32 cellular contexts compared by ENCODE assay signal in genomic region chr11:9950462-9950861, GRCh38.
"Had no signal": no experiment of that assay in that cellular context is flagged by ENCODE, and none has a peak within 500 bp of the region (broad histone marks: within the 10 kb centered on the region; RNA-seq: fewer than 3 reads in every experiment).

No MANE protein-coding gene starts in this region.

- H3K27me3 Mint-ChIP-seq: naive B cell; stimulated activated naive CD8-positive, alpha-beta T cell treated with anti-CD3 and anti-CD28 coated beads, Interleukin-15, Interleukin-2, amounts not matched to agents 100 ng/mL and 50 ng/mL, for 24 hours had no signal

- FAIRE-seq: islet of Langerhans, kidney, urothelium cell line had no signal

- H3K27ac ChIP-seq: left lung, lower lobe of right lung, neural progenitor cell, neutrophil, parathyroid adenoma, psoas muscle, skin epidermis, suprapubic skin, thoracic aorta, tibial artery, upper lobe of right lung had no signal

- H3K4me1 ChIP-seq: left lung, lower lobe of right lung, neural progenitor cell, parathyroid adenoma, psoas muscle, upper lobe of right lung had no signal

- H3K4me3 ChIP-seq: left lung, lower lobe of right lung, neural progenitor cell, psoas muscle, skin epidermis, suprapubic skin, thoracic aorta, tibial artery, upper lobe of right lung had no signal

- H3K4me1 Mint-ChIP-seq: immature natural killer cell; naive B cell; natural killer cell; stimulated activated effector memory CD8-positive, alpha-beta T cell treated with anti-CD3 and anti-CD28 coated beads, Interleukin-12 subunit alpha, Interleukin-12 subunit beta, amount 100 ng/mL, for 72 hours had no signal

- H3K36me3 ChIP-seq: left lung, lower lobe of right lung, neural progenitor cell, neutrophil, suprapubic skin, thoracic aorta, upper lobe of right lung had no signal

- H3K27me3 ChIP-seq: left lung, neural progenitor cell, neutrophil, suprapubic skin, tibial artery, upper lobe of right lung had no signal

- ATAC-seq: left colon; left lung; lower lobe of right lung; natural killer cell; psoas muscle; sciatic nerve; stimulated activated effector memory CD8-positive, alpha-beta T cell treated with anti-CD3 and anti-CD28 coated beads, Interleukin-12 subunit alpha, Interleukin-12 subunit beta, amount 100 ng/mL, for 72 hours; upper lobe of right lung had no signal

- H3K27ac Mint-ChIP-seq: immature natural killer cell; mesothelial cell of epicardium; natural killer cell; neural progenitor cell; stimulated activated effector memory CD8-positive, alpha-beta T cell treated with anti-CD3 and anti-CD28 coated beads, Interleukin-12 subunit alpha, Interleukin-12 subunit beta, amount 100 ng/mL, for 72 hours; stimulated activated naive CD8-positive, alpha-beta T cell treated with anti-CD3 and anti-CD28 coated beads, Interleukin-15, Interleukin-2, amounts not matched to agents 100 ng/mL and 50 ng/mL, for 24 hours had no signal

- DNase-seq: hypothalamus; immature natural killer cell; kidney; left colon; left lung; lower lobe of right lung; mammary epithelial cell; mesendoderm; naive B cell; natural killer cell; nephron progenitor cell; occipital lobe; psoas muscle; stimulated activated CD4-positive, alpha-beta T cell treated with anti-CD3 and anti-CD28 coated beads, Interleukin-12 subunit alpha, Interleukin-12 subunit beta, amount 100 ng/mL, for 4 hours; stimulated activated CD4-positive, alpha-beta T cell treated with anti-CD3 and anti-CD28 coated beads, Interleukin-15, amount 100 ng/mL, for 24 hours; stimulated activated CD4-positive, alpha-beta T cell treated with anti-CD3 and anti-CD28 coated beads, Interleukin-2, amount 100 ng/mL, for 24 hours; stimulated activated CD4-positive, alpha-beta T cell treated with anti-CD3 and anti-CD28 coated beads, Interleukin-4, amount 100 ng/mL, for 1 hour; stimulated activated naive CD4-positive, alpha-beta T cell; tibial artery; upper lobe of right lung had no signal

- H3K4me3 Mint-ChIP-seq: immature natural killer cell; mesothelial cell of epicardium; naive B cell; natural killer cell; nephron progenitor cell; neural progenitor cell; stimulated activated effector memory CD8-positive, alpha-beta T cell treated with anti-CD3 and anti-CD28 coated beads, Interleukin-12 subunit alpha, Interleukin-12 subunit beta, amount 100 ng/mL, for 72 hours; stimulated activated naive CD8-positive, alpha-beta T cell treated with anti-CD3 and anti-CD28 coated beads, Interleukin-15, Interleukin-2, amounts not matched to agents 100 ng/mL and 50 ng/mL, for 24 hours had no signal

- H3K9me3 Mint-ChIP-seq: immature natural killer cell; natural killer cell; neural progenitor cell; stimulated activated effector memory CD8-positive, alpha-beta T cell treated with anti-CD3 and anti-CD28 coated beads, Interleukin-12 subunit alpha, Interleukin-12 subunit beta, amount 100 ng/mL, for 72 hours had no signal

- H3K36me3 Mint-ChIP-seq: natural killer cell; stimulated activated effector memory CD8-positive, alpha-beta T cell treated with anti-CD3 and anti-CD28 coated beads, Interleukin-12 subunit alpha, Interleukin-12 subunit beta, amount 100 ng/mL, for 72 hours had no signal

- H3K9me3 ChIP-seq: neutrophil, psoas muscle, suprapubic skin, upper lobe of right lung had no signal

- H3K4me2 ChIP-seq: neural progenitor cell had no signal

- H3K9ac ChIP-seq: neural progenitor cell, parathyroid adenoma had no signal

- H2AFZ ChIP-seq: neural progenitor cell, parathyroid adenoma had no signal
